In the genomic region with DNA sequence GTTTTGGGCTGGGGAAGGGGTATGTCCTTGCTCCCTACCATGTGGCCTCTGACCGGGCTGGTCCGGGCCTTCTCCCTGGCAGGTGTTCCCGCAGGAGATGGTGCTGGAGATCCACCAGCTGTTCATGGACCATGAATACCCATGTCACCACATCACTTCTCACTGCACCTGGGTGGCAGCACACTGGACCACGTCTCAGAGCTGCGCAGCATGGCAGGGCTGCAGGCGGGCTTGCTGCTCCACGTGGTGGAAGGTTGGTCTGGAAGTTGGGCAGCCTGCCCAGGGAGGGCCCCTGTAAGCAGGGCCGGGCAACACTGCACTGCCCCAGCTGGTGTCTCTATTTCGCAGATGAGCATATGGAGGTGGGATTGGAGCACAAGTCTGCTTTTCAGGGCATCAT, we compare ENCODE assay signal across 29 cellular contexts.
"Had no signal": no experiment of that assay in that cellular context is flagged by ENCODE, and none has a peak within 500 bp of the region (broad histone marks: within the 10 kb centered on the region; RNA-seq: fewer than 3 reads in every experiment).

No MANE protein-coding gene starts in this region.

- H3K36me3 ChIP-seq: neural progenitor cell, ovary had no signal

- FAIRE-seq: keratinocyte, small intestine, urothelium cell line had no signal

- H3K4me1 ChIP-seq: colonic mucosa had no signal

- H3K9ac ChIP-seq: neural progenitor cell had no signal

- ATAC-seq: esophagus mucosa; gastrocnemius medialis; mucosa of descending colon; psoas muscle; right cardiac atrium; stimulated activated naive B cell treated with anti-CD40 and anti-IgM and Interleukin-4, amounts not matched to agents 10 μg/mL and 1 μg/mL and 100 μg/mL, for 72 hours had no signal

- H3K9me3 ChIP-seq: colonic mucosa, gastrocnemius medialis, mucosa of descending colon, ovary, psoas muscle, thoracic aorta, tibial nerve, upper lobe of left lung had no signal

- H3K4me3 Mint-ChIP-seq: dendritic cell treated with granulocyte-macrophage colony-stimulating factor and Interleukin-4, amounts not matched to agents 40 ng/mL and 50 ng/mL, for 4 days; endodermal cell; mesothelial cell of epicardium; neural progenitor cell; stimulated activated naive B cell treated with anti-CD40 and anti-IgM and Interleukin-4, amounts not matched to agents 10 μg/mL and 1 μg/mL and 100 μg/mL, for 72 hours; stimulated activated naive CD8-positive, alpha-beta T cell treated with anti-CD3 and anti-CD28 coated beads, Interleukin-15, Interleukin-2, amounts not matched to agents 100 ng/mL and 50 ng/mL, for 24 hours had no signal

- H3K27ac Mint-ChIP-seq: dendritic cell treated with granulocyte-macrophage colony-stimulating factor and Interleukin-4, amounts not matched to agents 40 ng/mL and 50 ng/mL, for 4 days; endodermal cell; mesothelial cell of epicardium; nephron; neural progenitor cell; stimulated activated naive B cell treated with anti-CD40 and anti-IgM and Interleukin-4, amounts not matched to agents 10 μg/mL and 1 μg/mL and 100 μg/mL, for 72 hours; stimulated activated naive CD8-positive, alpha-beta T cell treated with anti-CD3 and anti-CD28 coated beads, Interleukin-15, Interleukin-2, amounts not matched to agents 100 ng/mL and 50 ng/mL, for 24 hours had no signal

- H3K27me3 Mint-ChIP-seq: naive B cell; stimulated activated naive B cell treated with anti-CD40 and anti-IgM and Interleukin-4, amounts not matched to agents 10 μg/mL and 1 μg/mL and 100 μg/mL, for 72 hours had no signal

- H2AFZ ChIP-seq: neural progenitor cell had no signal

- H3K27ac ChIP-seq: colonic mucosa, epithelial cell of prostate, gastrocnemius medialis, neural progenitor cell, ovary, psoas muscle, thoracic aorta, tibial nerve, upper lobe of left lung had no signal

- H3K27me3 ChIP-seq: colonic mucosa, gastrocnemius medialis, neural progenitor cell, ovary, upper lobe of left lung had no signal

- DNase-seq: colonic mucosa; effector CD8-positive, alpha-beta T cell; endodermal cell; foreskin fibroblast; gastrocnemius medialis; head of caudate nucleus; mesenchymal stem cell; mucosa of descending colon; naive B cell; nucleus accumbens; ovary; psoas muscle; right cardiac atrium; small intestine; stimulated activated CD4-positive, alpha-beta T cell treated with anti-CD3 and anti-CD28 coated beads, Interleukin-15, amount 100 ng/mL, for 24 hours; stimulated activated CD4-positive, alpha-beta T cell treated with anti-CD3 and anti-CD28 coated beads, Interleukin-2, amount 100 ng/mL, for 48 hours; stimulated activated naive B cell treated with anti-CD40 and anti-IgM and Interleukin-4, amounts not matched to agents 10 μg/mL and 1 μg/mL and 100 μg/mL, for 72 hours; upper lobe of left lung had no signal

- H3K4me3 ChIP-seq: colonic mucosa, gastrocnemius medialis, mucosa of descending colon, neural progenitor cell, ovary, psoas muscle, thoracic aorta, tibial nerve, upper lobe of left lung had no signal

- H3K4me2 ChIP-seq: neural progenitor cell had no signal
